15 cellular contexts compared by ENCODE assay signal in the genomic region with DNA sequence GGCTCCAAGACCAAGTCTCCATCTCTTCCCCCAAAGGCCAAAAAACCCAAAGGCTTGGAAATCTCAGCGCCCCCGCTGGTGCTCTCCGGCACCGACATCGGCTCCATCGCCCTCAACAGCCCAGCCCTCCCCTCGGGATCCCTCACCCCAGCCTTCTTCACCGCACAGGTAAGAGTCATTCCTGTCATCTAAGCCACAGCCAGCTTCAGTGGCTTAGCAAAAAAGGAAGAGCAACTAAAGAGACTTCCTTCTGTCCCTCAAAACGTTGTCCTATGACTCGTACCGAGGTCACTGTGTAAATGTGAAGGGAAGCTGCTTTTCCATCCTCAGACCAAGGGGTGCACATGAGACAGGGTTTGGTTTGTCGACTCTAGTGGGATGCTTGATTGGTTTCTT. TPM values are rescaled to one million over a fixed set of nuclear protein-coding genes. Genes with fewer than 3 reads are reported as not detected.
A peak's percentile ranks its signal among the peaks of the same experiment; 100 is the strongest.
DNase-seq lines count a peak whose midpoint lies in the region; ATAC-seq and TF ChIP-seq lines count a peak whose summit lies in the region.
"Had no signal": no experiment of that assay in that cellular context is flagged by ENCODE, and none has a peak within 500 bp of the region (broad histone marks: within the 10 kb centered on the region; RNA-seq: fewer than 3 reads in every experiment).

No MANE protein-coding gene starts in this region.

- peaks cover 40% of the 10 kb centered on the region for H3K36me3 Mint-ChIP-seq in activated naive CD8-positive, alpha-beta T cell treated with anti-CD3 and anti-CD28 coated beads, Interleukin-2, amount 50 U/mL, for 24 hours (ENCODE audit: low read depth)

- H3K36me3 ChIP-seq in upper lobe of left lung, result peaks cover 7 to 54% (median 19%) of the 10 kb centered on the region in 4 donors

- no peaks in the 10 kb centered on the region for H3K27me3 ChIP-seq in upper lobe of left lung
- H3K27me3 ChIP-seq: body of pancreas, hepatocyte had no signal

- H3K4me1 Mint-ChIP-seq in activated naive CD8-positive, alpha-beta T cell treated with anti-CD3 and anti-CD28 coated beads, Interleukin-2, amount 50 U/mL, for 24 hours, result peaks cover 20% of the 10 kb centered on the region

- TF ChIP-seq CTCF in upper lobe of left lung (IDR thresholded peaks at IDR 0.05), result no peak

- no peak overlapping the region for H3K4me3 ChIP-seq in upper lobe of left lung
- H3K4me3 ChIP-seq: body of pancreas, hepatocyte, lung had no signal

- peaks cover 2 to 14% (median 7%) of the 10 kb centered on the region in 4 donors for H3K4me1 ChIP-seq in upper lobe of left lung
- H3K4me1 ChIP-seq: body of pancreas had no signal

- H3K4me3 Mint-ChIP-seq in activated naive CD8-positive, alpha-beta T cell treated with anti-CD3 and anti-CD28 coated beads, Interleukin-2, amount 50 U/mL, for 24 hours, result no peak overlapping the region

- H3K9me3 Mint-ChIP-seq in activated naive CD8-positive, alpha-beta T cell treated with anti-CD3 and anti-CD28 coated beads, Interleukin-2, amount 50 U/mL, for 24 hours, result no peaks in the 10 kb centered on the region

- peak; percentile 47 for DNase-seq in activated CD8-positive, alpha-beta memory T cell treated with anti-CD3 and anti-CD28 coated beads, Interleukin-2, amount 50 U/mL, for 48 hours
- DNase-seq in activated CD8-positive, alpha-beta memory T cell treated with anti-CD3 and anti-CD28 coated beads, Interleukin-2, amount 50 U/mL, for 4 hours, result no peak
- DNase-seq in LHCN-M2 (ENCODE audit: low read depth), result peak; percentile 78
- DNase-seq in activated naive CD8-positive, alpha-beta T cell treated with anti-CD3 and anti-CD28 coated beads, Interleukin-2, amount 50 U/mL, for 24 hours, result peak; percentile 22
- peak; percentile 22 for DNase-seq in renal cortical epithelial cell (ENCODE audit: low read depth)
- no peak for DNase-seq in NAMALWA (ENCODE audit: low spot score)
- DNase-seq in upper lobe of left lung, result no peak
- DNase-seq: body of pancreas, DND-41, NCI-H2029 treated with DMSO at 0.1 percent for 48 hours, nucleus accumbens, T-helper 9 cell had no signal

- ATAC-seq in activated naive CD8-positive, alpha-beta T cell treated with anti-CD3 and anti-CD28 coated beads, Interleukin-2, amount 50 U/mL, for 24 hours, result peak; percentile 81
- ATAC-seq in HG02973 (IDR thresholded peaks at IDR 0.05; ENCODE audit: unreplicated experiment), result no peak
- no peak for ATAC-seq in upper lobe of left lung (ENCODE audit: low FRiP score in 2 of 2)
- ATAC-seq: body of pancreas had no signal

- no peak for TF ChIP-seq EP300 in upper lobe of left lung (IDR thresholded peaks at IDR 0.05)

- H3K27ac Mint-ChIP-seq in activated naive CD8-positive, alpha-beta T cell treated with anti-CD3 and anti-CD28 coated beads, Interleukin-2, amount 50 U/mL, for 24 hours, result peak overlapping the region; percentile 79

- H3K9me3 ChIP-seq in upper lobe of left lung, result no peaks in the 10 kb centered on the region
- H3K9me3 ChIP-seq: body of pancreas had no signal

- H3K27ac ChIP-seq in upper lobe of left lung, result no peak overlapping the region
- H3K27ac ChIP-seq: body of pancreas, hepatocyte had no signal

- no peak for TF ChIP-seq POLR2A in upper lobe of left lung (IDR thresholded peaks at IDR 0.05)

- H3K27me3 Mint-ChIP-seq in activated naive CD8-positive, alpha-beta T cell treated with anti-CD3 and anti-CD28 coated beads, Interleukin-2, amount 50 U/mL, for 24 hours, result no peaks in the 10 kb centered on the region

- WGBS in upper lobe of left lung, 2 donors, result 83 to 87% methylated on average over 12 of the region's 12 CpGs

RNA-seq across cellular contexts. Expression of a gene that starts 53.4 kb away (rescaled TPM):
- total RNA-seq in LHCN-M2 (2014; rRNA removed) (90.2 and 105 TPM in 2 replicates), renal cortical epithelial cell (22.9 and 26.7 TPM in 2 replicates), upper lobe of left lung (10 to 100 TPM in 5 of 6 donors, 1 to 10 TPM in 1; 7.3 to 38.4 (median 22.1) TPM)
- 30.2 TPM for polyA plus RNA-seq in LHCN-M2 (2012)

Comparison
In these comparisons a context has a peak if more than half of its experiments do, and no peak if none do; other contexts are left out.
1. DNase-seq: peak in activated CD8-positive, alpha-beta memory T cell treated with anti-CD3 and anti-CD28 coated beads, Interleukin-2, amount 50 U/mL, for 48 hours (single experiment), LHCN-M2 (single experiment), activated naive CD8-positive, alpha-beta T cell treated with anti-CD3 and anti-CD28 coated beads, Interleukin-2, amount 50 U/mL, for 24 hours (single experiment) and renal cortical epithelial cell (single experiment); none in activated CD8-positive, alpha-beta memory T cell treated with anti-CD3 and anti-CD28 coated beads, Interleukin-2, amount 50 U/mL, for 4 hours (single experiment), NAMALWA (single experiment) and upper lobe of left lung (0 of 2).